Comparison of ENCODE assay signal across 17 cellular contexts in genomic region chr6:33211666-33212422, GRCh38. TPM values are rescaled to one million over a fixed set of nuclear protein-coding genes. Genes with fewer than 3 reads are reported as not detected.
DNase-seq lines count a peak whose midpoint lies in the region; ATAC-seq and TF ChIP-seq lines count a peak whose summit lies in the region.
"Had no signal": no experiment of that assay in that cellular context is flagged by ENCODE, and none has a peak within 500 bp of the region (broad histone marks: within the 10 kb centered on the region; RNA-seq: fewer than 3 reads in every experiment).

No MANE protein-coding gene starts in this region.

- no peak overlapping the region for H3K9ac ChIP-seq in mesendoderm (ENCODE audit: low read length)

- H3K18ac ChIP-seq in mesendoderm (ENCODE audit: low read length), result no peak overlapping the region

- H3K4me1 ChIP-seq in CD8-positive, alpha-beta T cell (ENCODE audit: insufficient read depth, low read length), result peaks cover 64% of the 10 kb centered on the region
- peaks cover 2% of the 10 kb centered on the region for H3K4me1 ChIP-seq in mesendoderm (ENCODE audit: control insufficient read depth, low read depth, low read length)
- H3K4me1 ChIP-seq: colonic mucosa had no signal

- no peak for ATAC-seq in CD8-positive, alpha-beta T cell
- no peak for ATAC-seq in HG03521 (IDR thresholded peaks at IDR 0.05; ENCODE audit: unreplicated experiment)
- ATAC-seq: gastroesophageal sphincter had no signal

- H3K4me1 Mint-ChIP-seq in CD8-positive, alpha-beta T cell (ENCODE audit: low read depth), result peaks cover 64% of the 10 kb centered on the region
- H3K4me1 Mint-ChIP-seq in HFFc6 (ENCODE audit: low read depth) (peaks cover 36% of the 10 kb centered on the region), brain (peaks cover 57% of the 10 kb centered on the region)

- peaks cover 29% of the 10 kb centered on the region for H3K36me3 Mint-ChIP-seq in CD8-positive, alpha-beta T cell
- H3K36me3 Mint-ChIP-seq in HFFc6 (ENCODE audit: low read depth), result peaks cover 18% of the 10 kb centered on the region
- peaks cover 13% of the 10 kb centered on the region for H3K36me3 Mint-ChIP-seq in brain

- no peak overlapping the region for H2BK15ac ChIP-seq in mesendoderm (replicated peaks; ENCODE audit: low read depth)

- H3K27me3 ChIP-seq in CD8-positive, alpha-beta T cell (ENCODE audit: insufficient read depth, low read length), result no peaks in the 10 kb centered on the region
- H3K27me3 ChIP-seq in mesendoderm (ENCODE audit: insufficient read depth, low read length, poor library complexity), result no peaks in the 10 kb centered on the region
- H3K27me3 ChIP-seq: colonic mucosa, gastroesophageal sphincter, SJCRH30 had no signal

- WGBS in mesendoderm (ENCODE audit: extremely low coverage, insufficient coverage, low lambda C conversion rate), result no CpG with 5 or more reads among the region's 18 CpGs

- H3K36me3 ChIP-seq in CD8-positive, alpha-beta T cell (ENCODE audit: insufficient read depth, low read length), result peaks cover 13% of the 10 kb centered on the region
- H3K36me3 ChIP-seq in mesendoderm (ENCODE audit: control insufficient read depth, insufficient read depth, low read length), result no peaks in the 10 kb centered on the region
- H3K36me3 ChIP-seq: colonic mucosa, SJCRH30 had no signal

- H4K5ac ChIP-seq in mesendoderm (ENCODE audit: low read length), result no peak overlapping the region

- H3K4me3 ChIP-seq in CD8-positive, alpha-beta T cell (ENCODE audit: low read depth, low read length), result no peak overlapping the region
- H3K4me3 ChIP-seq in mesendoderm (ENCODE audit: low read length), result no peak overlapping the region
- H3K4me3 ChIP-seq: colonic mucosa, gastroesophageal sphincter had no signal

- H3K27me3 Mint-ChIP-seq in CD8-positive, alpha-beta T cell (ENCODE audit: low read depth), result no peaks in the 10 kb centered on the region
- peaks cover 18% of the 10 kb centered on the region for H3K27me3 Mint-ChIP-seq in HFFc6 (ENCODE audit: insufficient read depth)
- H3K27me3 Mint-ChIP-seq in brain, result peaks cover 19% of the 10 kb centered on the region

- intact Hi-C loops in CD8-positive, alpha-beta T cell (cut with DNase I, micrococcal nuclease), result no loop called here

- CTCF ChIA-PET in CD8-positive, alpha-beta T cell (lab: Charles Lee), result no interaction called here

- no peak for TF ChIP-seq CTCF in CD8-positive, alpha-beta T cell (IDR thresholded peaks at IDR 0.05)
- TF ChIP-seq CTCF in HFFc6 (IDR thresholded peaks at IDR 0.05) (peak; percentile 15; the same call in 1 of the 2 replicates), brain (conservative IDR thresholded peaks at IDR 0.05) (no peak)

- H3K27ac Mint-ChIP-seq in CD8-positive, alpha-beta T cell, result peak overlapping the region; percentile 18
- H3K27ac Mint-ChIP-seq in HFFc6 (no peak overlapping the region), brain (peak overlapping the region in 2 of 5 experiments; percentile 36 to 97)

- H3K79me2 ChIP-seq in mesendoderm (ENCODE audit: control insufficient read depth, insufficient read depth, low read length), result no peaks in the 10 kb centered on the region

- POLR2A ChIA-PET in CD8-positive, alpha-beta T cell (lab: Charles Lee), result interaction anchor here (1.0 kb wide), 1 partner anchor 12 kb away, joined by 3 read pairs; no protein-coding TSS in a partner anchor

- DNase-seq in CD8-positive, alpha-beta T cell, result no peak
- DNase-seq in HFFc6 (no peak), mesendoderm (peak; percentile 56), occipital lobe (lab: John Stamatoyannopoulos, UW) (no peak), T-helper 1 cell (no peak), NCI-H774 (lab: John Stamatoyannopoulos, UW) (no peak)
- DNase-seq: activated CD4-positive, alpha-beta T cell treated with anti-CD3 and anti-CD28 coated beads for 1 hour; colonic mucosa; EL; immature natural killer cell; NCI-H1930; NCI-H446; SJCRH30; T-helper 9 cell had no signal

- no peak overlapping the region for H2BK120ac ChIP-seq in mesendoderm (ENCODE audit: low read depth, low read length)

- H3K9me3 ChIP-seq in CD8-positive, alpha-beta T cell (ENCODE audit: low read length), result no peaks in the 10 kb centered on the region
- H3K9me3 ChIP-seq: colonic mucosa, gastroesophageal sphincter, SJCRH30 had no signal

- no peak overlapping the region for H3K4ac ChIP-seq in mesendoderm (ENCODE audit: low read depth, low read length)

- H2AK5ac ChIP-seq in mesendoderm (ENCODE audit: low read length), result no peak overlapping the region

- H4K8ac ChIP-seq in mesendoderm (ENCODE audit: low read depth, low read length), result no peak overlapping the region

- H3K4me3 Mint-ChIP-seq in CD8-positive, alpha-beta T cell, result peak overlapping the region; percentile 32
- H3K4me3 Mint-ChIP-seq in HFFc6, result no peak overlapping the region
- peak overlapping the region in 4 of 5 experiments; percentile 83 to 97 (median 90) for H3K4me3 Mint-ChIP-seq in brain

- H3K4me2 ChIP-seq in mesendoderm (ENCODE audit: low read length), result no peak overlapping the region

- H3K23ac ChIP-seq in mesendoderm (ENCODE audit: low read length), result no peak overlapping the region

- no peaks in the 10 kb centered on the region for H3K9me3 Mint-ChIP-seq in CD8-positive, alpha-beta T cell
- H3K9me3 Mint-ChIP-seq in HFFc6 (no peaks in the 10 kb centered on the region), brain (peaks cover 0 to 2% (median 0%) of the 10 kb centered on the region in 5 experiments)
- H3K9me3 Mint-ChIP-seq: immature natural killer cell had no signal

- H3K79me1 ChIP-seq in mesendoderm (ENCODE audit: low read length), result peaks cover 4% of the 10 kb centered on the region

- H2BK5ac ChIP-seq in mesendoderm (ENCODE audit: low read length), result no peak overlapping the region

- H3K56ac ChIP-seq in mesendoderm (ENCODE audit: low read length), result no peak overlapping the region

- no peak overlapping the region for H3K27ac ChIP-seq in CD8-positive, alpha-beta T cell (ENCODE audit: low read depth, low read length)
- no peak overlapping the region for H3K27ac ChIP-seq in mesendoderm (ENCODE audit: low read depth, low read length)
- H3K27ac ChIP-seq: colonic mucosa, gastroesophageal sphincter, SJCRH30 had no signal

RNA-seq across cellular contexts. Expression of gene RING1, which starts 3.5 kb away (rescaled TPM):
- total RNA-seq in CD8-positive, alpha-beta T cell, result 10 to 100 TPM; 29.1 to 29.5 TPM
- 10 to 100 TPM; 43.4 to 55.1 (median 52.1) TPM for total RNA-seq in HFFc6 (2021; fragmentation: NEBNext Ultra II Directional; extraction: Animal tissue kit (Norgen Biotek cat#: 25700))
- 78.8 TPM for polyA plus RNA-seq in brain (ENCODE audit: insufficient read depth, low read depth, low replicate concordance)
- 25.9 TPM for polyA plus RNA-seq in mesendoderm (2013, experiment 1 of 2)
- polyA plus RNA-seq in mesendoderm (2013, experiment 2 of 2), result 25.7 TPM
- total RNA-seq in occipital lobe, result 20.6 TPM

RNA-seq across cellular contexts. Expression of gene HSD17B8, which starts 7.4 kb away (rescaled TPM):
- total RNA-seq in CD8-positive, alpha-beta T cell, result 10 to 100 TPM in 1 of 2 experiments, 1 to 10 TPM in 1; 7.0 to 10.4 TPM
- total RNA-seq in HFFc6 (2021; fragmentation: NEBNext Ultra II Directional; extraction: Animal tissue kit (Norgen Biotek cat#: 25700)), result 1 to 10 TPM in 2 of 6 experiments, under 1 TPM in 4; 0.39 to 1.2 (median 0.73) TPM
- polyA plus RNA-seq in brain (ENCODE audit: insufficient read depth, low read depth, low replicate concordance), result 23.3 TPM
- polyA plus RNA-seq in mesendoderm (2013, experiment 1 of 2), result 2.1 TPM
- 2.1 TPM for polyA plus RNA-seq in mesendoderm (2013, experiment 2 of 2)
- 4.5 TPM for total RNA-seq in occipital lobe

RNA-seq across cellular contexts. Expression of gene SLC39A7, which starts 11.2 kb away (rescaled TPM):
- 10 to 100 TPM in 1 of 2 experiments, 1 to 10 TPM in 1; 9.7 to 11.0 TPM for total RNA-seq in CD8-positive, alpha-beta T cell
- total RNA-seq in HFFc6 (2021; fragmentation: NEBNext Ultra II Directional; extraction: Animal tissue kit (Norgen Biotek cat#: 25700)), result 100 to 1,000 TPM; 215 to 240 (median 225) TPM
- 114 TPM for polyA plus RNA-seq in brain (ENCODE audit: insufficient read depth, low read depth, low replicate concordance)
- polyA plus RNA-seq in mesendoderm (2013, experiment 1 of 2), result 44.7 TPM
- polyA plus RNA-seq in mesendoderm (2013, experiment 2 of 2), result 43.5 TPM
- total RNA-seq in occipital lobe, result 34.8 TPM

RNA-seq across cellular contexts. Expression of gene RXRB, which starts 11.4 kb away (rescaled TPM):
- total RNA-seq in CD8-positive, alpha-beta T cell, result 10 to 100 TPM; 39.2 to 40.0 TPM
- total RNA-seq in HFFc6 (2021; fragmentation: NEBNext Ultra II Directional; extraction: Animal tissue kit (Norgen Biotek cat#: 25700)), result 10 to 100 TPM; 37.3 to 41.6 (median 38.3) TPM
- polyA plus RNA-seq in brain (ENCODE audit: insufficient read depth, low read depth, low replicate concordance), result 63.3 TPM
- 7.3 TPM for polyA plus RNA-seq in mesendoderm (2013, experiment 1 of 2)
- 6.7 TPM for polyA plus RNA-seq in mesendoderm (2013, experiment 2 of 2)
- 22.6 TPM for total RNA-seq in occipital lobe

RNA-seq across cellular contexts. Expression of gene COL11A2, which starts 19.6 kb away (rescaled TPM):
- 1 to 10 TPM; 1.5 to 1.9 TPM for total RNA-seq in CD8-positive, alpha-beta T cell
- under 1 TPM; 0.15 to 0.69 (median 0.38) TPM for total RNA-seq in HFFc6 (2021; fragmentation: NEBNext Ultra II Directional; extraction: Animal tissue kit (Norgen Biotek cat#: 25700))
- 1.2 TPM for polyA plus RNA-seq in brain (ENCODE audit: insufficient read depth, low read depth, low replicate concordance)
- polyA plus RNA-seq in mesendoderm (2013, experiment 1 of 2), result 0.52 TPM
- 0.57 TPM for polyA plus RNA-seq in mesendoderm (2013, experiment 2 of 2)
- 0.94 TPM for total RNA-seq in occipital lobe
